ENCODE assay signal across 12 cellular contexts in genomic region chr19:18487576-18488402, GRCh38. TPM values are rescaled to one million over a fixed set of nuclear protein-coding genes. Genes with fewer than 3 reads are reported as not detected.
DNase-seq lines count a peak whose midpoint lies in the region; ATAC-seq and TF ChIP-seq lines count a peak whose summit lies in the region.
"Had no signal": no experiment of that assay in that cellular context is flagged by ENCODE, and none has a peak within 500 bp of the region (broad histone marks: within the 10 kb centered on the region; RNA-seq: fewer than 3 reads in every experiment).

No MANE protein-coding gene starts in this region.

- no peak overlapping the region for H2AK5ac ChIP-seq in trophoblast cell (ENCODE audit: low read length)

- H3K4me1 Mint-ChIP-seq in effector memory CD8-positive, alpha-beta T cell (ENCODE audit: low read depth in 2 of 2) = peaks cover 65 to 85% of the 10 kb centered on the region in 2 donors

- peak overlapping the region in 1 of 2 donors; percentile 74 for H3K4me3 Mint-ChIP-seq in effector memory CD8-positive, alpha-beta T cell
- H3K4me3 Mint-ChIP-seq: stimulated activated naive CD8-positive, alpha-beta T cell treated with anti-CD3 and anti-CD28 coated beads, Interleukin-15, Interleukin-2, amounts not matched to agents 100 ng/mL and 50 ng/mL, for 24 hours had no signal

- H3K9ac ChIP-seq in trophoblast cell (ENCODE audit: low read length) = no peak overlapping the region

- H3K36me3 ChIP-seq in trophoblast cell (ENCODE audit: control insufficient read depth in 1 of 2, insufficient read depth in 2 of 2, low read length in 2 of 2) (peaks cover 0 to 3% of the 10 kb centered on the region in 2 experiments), aorta (ENCODE audit: control insufficient read depth in 1 of 2, insufficient read depth in 2 of 2, low read length in 1 of 2) (no peaks in the 10 kb centered on the region)

- no peak overlapping the region for H3K23ac ChIP-seq in trophoblast cell (ENCODE audit: low read length)

- H3K27me3 Mint-ChIP-seq in effector memory CD8-positive, alpha-beta T cell = no peaks in the 10 kb centered on the region
- H3K27me3 Mint-ChIP-seq: naive B cell; stimulated activated naive CD8-positive, alpha-beta T cell treated with anti-CD3 and anti-CD28 coated beads, Interleukin-15, Interleukin-2, amounts not matched to agents 100 ng/mL and 50 ng/mL, for 24 hours had no signal

- WGBS in trophoblast cell (ENCODE audit: extremely low coverage, insufficient coverage, insufficient read length) = no CpG with 5 or more reads among the region's 17 CpGs
- 61 to 62% methylated on average over 17 of the region's 17 CpGs for WGBS in aorta, 2 donors

- H3K18ac ChIP-seq in trophoblast cell (ENCODE audit: low read length) = no peak overlapping the region

- H3K27me3 ChIP-seq in trophoblast cell (ENCODE audit: insufficient read depth, low read length) (no peaks in the 10 kb centered on the region), aorta (ENCODE audit: control insufficient read depth in 1 of 2, insufficient read depth in 2 of 2, low read length in 1 of 2) (no peaks in the 10 kb centered on the region)

- no peak overlapping the region for H3K14ac ChIP-seq in trophoblast cell (ENCODE audit: low read length)

- ATAC-seq in effector memory CD8-positive, alpha-beta T cell (replicated peaks) = no peak
- no peak for ATAC-seq in HG02588 (IDR thresholded peaks at IDR 0.05; ENCODE audit: unreplicated experiment)
- ATAC-seq in aorta (ENCODE audit: low FRiP score) = no peak

- no peaks in the 10 kb centered on the region for H3K9me3 Mint-ChIP-seq in effector memory CD8-positive, alpha-beta T cell
- H3K9me3 Mint-ChIP-seq: naive B cell; stimulated activated naive CD8-positive, alpha-beta T cell treated with anti-CD3 and anti-CD28 coated beads, Interleukin-15, Interleukin-2, amounts not matched to agents 100 ng/mL and 50 ng/mL, for 24 hours had no signal

- peaks cover 82% of the 10 kb centered on the region for H3K36me3 Mint-ChIP-seq in effector memory CD8-positive, alpha-beta T cell (ENCODE audit: insufficient read depth)
- H3K36me3 Mint-ChIP-seq: naive B cell had no signal

- H3K79me2 ChIP-seq in trophoblast cell (ENCODE audit: control insufficient read depth, insufficient read depth, low read length, poor library complexity) = peaks cover 4% of the 10 kb centered on the region

- H2BK120ac ChIP-seq in trophoblast cell (ENCODE audit: insufficient read depth, low read length, poor library complexity) = no peak overlapping the region

- H4K91ac ChIP-seq in trophoblast cell (ENCODE audit: low read depth, low read length) = no peak overlapping the region

- H3K4ac ChIP-seq in trophoblast cell (ENCODE audit: low read depth, low read length) = peak overlapping the region; percentile 9

- H2BK12ac ChIP-seq in trophoblast cell (ENCODE audit: low read length) = no peak overlapping the region

- no peak overlapping the region for H3K4me3 ChIP-seq in trophoblast cell (ENCODE audit: low read depth, low read length)
- H3K4me3 ChIP-seq in aorta (ENCODE audit: low read length in 2 of 2) = no peak overlapping the region

- H2AFZ ChIP-seq in trophoblast cell (ENCODE audit: insufficient read depth, low read length, poor library complexity) = no peak overlapping the region

- no peak overlapping the region for H4K8ac ChIP-seq in trophoblast cell (ENCODE audit: low read depth, low read length)

- H3K4me1 ChIP-seq in trophoblast cell (ENCODE audit: control insufficient read depth in 1 of 2, insufficient read depth in 2 of 2, low read length in 2 of 2) (peaks cover 14% of the 10 kb centered on the region in 2 experiments), aorta (ENCODE audit: control insufficient read depth in 1 of 2, insufficient read depth in 2 of 2, low read length in 2 of 2) (no peaks in the 10 kb centered on the region)

- H3K27ac ChIP-seq in trophoblast cell (ENCODE audit: low read depth, low read length) = no peak overlapping the region
- no peak overlapping the region for H3K27ac ChIP-seq in aorta (ENCODE audit: low read depth in 1 of 2, low read length in 2 of 2)

- intact Hi-C loops in aorta (cut with DNase I) = no loop called here

- DNase-seq in G401 (ENCODE audit: low spot score) (peak; percentile 83), NCI-H69 (lab: John Stamatoyannopoulos, UW) (peak; percentile 34), trophoblast cell (peak; percentile 44 to 57), aorta (no peak), erythroblast (lab: John Stamatoyannopoulos, UW) (no peak)
- no peak for DNase-seq in effector memory CD8-positive, alpha-beta T cell
- DNase-seq: activated CD8-positive, alpha-beta memory T cell treated with anti-CD3 and anti-CD28 coated beads, Interleukin-2, amount 50 U/mL, for 48 hours; effector CD4-positive, alpha-beta T cell; MM.1S; naive B cell had no signal

- no peaks in the 10 kb centered on the region for H3K79me1 ChIP-seq in trophoblast cell (ENCODE audit: low read length)

- peak overlapping the region; percentile 72 to 96 for H3K27ac Mint-ChIP-seq in effector memory CD8-positive, alpha-beta T cell

- H4K12ac ChIP-seq in trophoblast cell (ENCODE audit: low read depth, low read length) = no peak overlapping the region

- in situ Hi-C loops in G401 (cut with HindIII; ENCODE audit: low sequenced_read_pairs) = no loop called here

- H3K4me2 ChIP-seq in trophoblast cell (ENCODE audit: low read length) = no peak overlapping the region

- no peak for TF ChIP-seq POLR2A in erythroblast (IDR thresholded peaks at IDR 0.05; ENCODE audit: low read length)

- H3K9me3 ChIP-seq in trophoblast cell (ENCODE audit: insufficient read depth, low read depth, low read length) (peaks cover 1% of the 10 kb centered on the region), aorta (ENCODE audit: control insufficient read depth, low read length) (no peaks in the 10 kb centered on the region)

- H2BK5ac ChIP-seq in trophoblast cell (ENCODE audit: low read depth, low read length, poor library complexity) = no peak overlapping the region

RNA-seq across cellular contexts. Expression of gene ELL, which starts 34.1 kb away (rescaled TPM):
- total RNA-seq in G401 (2014; rRNA removed; shearing (Covaris generic)) = 15.9 and 16.0 TPM in 2 replicates
- polyA plus RNA-seq in trophoblast cell (2013) = 26.7 and 26.8 TPM in 2 replicates
- 10 to 100 TPM; 30.0 to 37.9 TPM for total RNA-seq in aorta
- 10 to 100 TPM in 1 of 2 donors, 1 to 10 TPM in 1; 7.3 to 13.1 TPM for polyA plus RNA-seq in aorta

RNA-seq across cellular contexts. Expression of gene ISYNA1, which starts 49.9 kb away (rescaled TPM):
- 251 and 359 TPM in 2 replicates for total RNA-seq in G401 (2014; rRNA removed; shearing (Covaris generic))
- 476 and 488 TPM in 2 replicates for polyA plus RNA-seq in trophoblast cell (2013)
- 10 to 100 TPM; 42.1 to 86.5 TPM for total RNA-seq in aorta
- polyA plus RNA-seq in aorta = 100 to 1,000 TPM in 1 of 2 donors, 10 to 100 TPM in 1; 56.0 to 535 TPM

RNA-seq across cellular contexts. Expression of gene FKBP8, which starts 55.6 kb away (rescaled TPM):
- 404 and 484 TPM in 2 replicates for total RNA-seq in G401 (2014; rRNA removed; shearing (Covaris generic))
- 152 and 154 TPM in 2 replicates for polyA plus RNA-seq in trophoblast cell (2013)
- total RNA-seq in aorta = 100 to 1,000 TPM; 225 to 239 TPM
- polyA plus RNA-seq in aorta = 100 to 1,000 TPM; 255 to 362 TPM

Comparison
In these comparisons a context has a peak if more than half of its experiments do, and no peak if none do; other contexts are left out.
1. DNase-seq: peak in G401 (single experiment), NCI-H69 (single experiment) and trophoblast cell (2 of 2); none in effector memory CD8-positive, alpha-beta T cell (0 of 3), aorta (0 of 2) and erythroblast (0 of 2).